ENCODE assay signal across 8 cellular contexts in the genomic region with DNA sequence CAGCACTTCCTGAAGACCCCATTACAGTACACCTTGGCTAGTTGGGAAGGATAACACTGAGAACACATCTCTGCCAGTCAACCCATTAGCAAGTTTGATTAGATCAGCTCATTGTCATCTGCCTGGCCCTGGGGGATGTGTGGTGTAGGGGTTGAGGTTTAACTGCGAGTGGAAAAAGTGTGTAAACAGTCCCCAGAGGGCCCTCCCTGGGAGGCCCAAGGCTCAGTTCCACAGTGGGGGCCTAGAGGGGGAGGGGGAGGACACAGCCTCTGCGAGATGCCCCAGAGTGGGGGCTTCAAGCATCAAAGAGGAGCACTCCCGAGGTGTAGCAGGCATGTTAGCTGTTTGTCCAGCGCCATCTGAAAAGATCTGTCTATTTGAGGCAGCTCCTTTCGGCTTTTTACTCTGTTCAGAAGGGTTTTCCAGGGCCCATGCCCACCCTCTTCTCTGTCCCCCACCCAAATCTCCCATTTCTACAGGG. TPM values are rescaled to one million over a fixed set of nuclear protein-coding genes. Genes with fewer than 3 reads are reported as not detected.
DNase-seq lines count a peak whose midpoint lies in the region; ATAC-seq and TF ChIP-seq lines count a peak whose summit lies in the region.

No MANE protein-coding gene starts in this region.

- 60% methylated on average over 5 of the region's 5 CpGs for WGBS in urinary bladder

- no peaks in the 10 kb centered on the region for H3K27me3 Mint-ChIP-seq in memory B cell

- TF ChIP-seq CTCF in GM06990 (IDR thresholded peaks at IDR 0.05; ENCODE audit: insufficient read depth, low read length, poor library complexity, severe bottlenecking), result no peak

- peak overlapping the region; percentile 93 for H3K4me3 Mint-ChIP-seq in memory B cell

- peaks cover 2% of the 10 kb centered on the region for H3K36me3 Mint-ChIP-seq in memory B cell

- DNase-seq in GM06990 (ENCODE audit: extremely low read depth, insufficient read length) (peak; percentile 64), memory B cell (ENCODE audit: low spot score in 2 of 2) (peak in 1 of 2 donors; percentile 44), HPDE6-E6E7 (ENCODE audit: extremely low spot score) (no peak), retina (no peak)
- DNase-seq in activated CD8-positive, alpha-beta memory T cell treated with anti-CD3 and anti-CD28 coated beads for 4 hours (ENCODE audit: low read depth in 2 of 2), result peak; percentile 50 to 70

- no peaks in the 10 kb centered on the region for H3K4me1 ChIP-seq in urinary bladder (ENCODE audit: insufficient read depth)

- no peaks in the 10 kb centered on the region for H3K27me3 ChIP-seq in GM06990 (replicated peaks; ENCODE audit: control insufficient read depth, insufficient read depth, low read length)

- H3K4me1 Mint-ChIP-seq in memory B cell, result peaks cover 63% of the 10 kb centered on the region

- H3K4me3 ChIP-seq in GM06990 (replicated peaks; ENCODE audit: low read depth, low read length) (peak overlapping the region; percentile 55), urinary bladder (ENCODE audit: low read depth, low read length) (no peak overlapping the region)

- peak overlapping the region; percentile 91 for H3K27ac Mint-ChIP-seq in memory B cell

- peak overlapping the region; percentile 28 for H3K27ac ChIP-seq in urinary bladder (ENCODE audit: low read depth)

- ATAC-seq in HG03280 (IDR thresholded peaks at IDR 0.05; ENCODE audit: unreplicated experiment), result peak; percentile 29
- ATAC-seq in memory B cell (ENCODE audit: low read depth), result peak; percentile 56
- ATAC-seq in GM21390 (IDR thresholded peaks at IDR 0.05; ENCODE audit: unreplicated experiment), result no peak

- H3K36me3 ChIP-seq in GM06990 (ENCODE audit: control insufficient read depth, insufficient read depth, low read length) (no peaks in the 10 kb centered on the region), urinary bladder (ENCODE audit: insufficient read depth) (no peaks in the 10 kb centered on the region)

- no peaks in the 10 kb centered on the region for H3K9me3 Mint-ChIP-seq in memory B cell

RNA-seq across cellular contexts. Expression of a gene that starts 0.3 kb away (rescaled TPM):
- 1.7 TPM for total RNA-seq in urinary bladder
- 2.2 TPM for polyA plus RNA-seq in urinary bladder

RNA-seq across cellular contexts. Expression of a gene that starts 11.8 kb away (rescaled TPM):
- total RNA-seq in urinary bladder, result 1.1 TPM
- polyA plus RNA-seq in urinary bladder, result 1.0 TPM

RNA-seq across cellular contexts. Expression of a gene that starts 27.5 kb away (rescaled TPM):
- total RNA-seq in urinary bladder, result 66.2 TPM
- 66.4 TPM for polyA plus RNA-seq in urinary bladder

RNA-seq across cellular contexts. Expression of a gene that starts 28.2 kb away (rescaled TPM):
- total RNA-seq in urinary bladder, result 142 TPM
- 135 TPM for polyA plus RNA-seq in urinary bladder

RNA-seq across cellular contexts. Expression of a gene that starts 53.8 kb away (rescaled TPM):
- total RNA-seq in urinary bladder, result 19.9 TPM
- polyA plus RNA-seq in urinary bladder, result 49.0 TPM

Comparison
In these comparisons a context has a peak if more than half of its experiments do, and no peak if none do; other contexts are left out.
1. DNase-seq: peak in GM06990 (single experiment) and activated CD8-positive, alpha-beta memory T cell treated with anti-CD3 and anti-CD28 coated beads for 4 hours (2 of 2); none in HPDE6-E6E7 (single experiment) and retina (single experiment).